ENCODE assay signal across 7 cellular contexts in genomic region chr6:60639185-60639584, GRCh38.
DNase-seq lines count a peak whose midpoint lies in the region; ATAC-seq, FAIRE-seq and TF ChIP-seq lines count a peak whose summit lies in the region.
"Not testable (repeated sequence)": the region's sequence is repeated elsewhere in the genome, so short reads cannot be mapped to it uniquely, and the experiment has no call there.

No MANE protein-coding gene starts in this region.

- H4K8ac ChIP-seq in H1 (ENCODE audit: extremely low read depth, insufficient read depth, low read length), result not testable (repeated sequence)

- not testable (repeated sequence) for ATAC-seq in GM23338
- ATAC-seq in left lobe of liver, result peak; percentile 49

- DNase-seq in GM23338 (ENCODE audit: low spot score); H1 (ENCODE audit: low read depth in 1 of 2, low spot score in 2 of 2); hepatocyte (ENCODE audit: low spot score); left lobe of liver (ENCODE audit: low spot score); neural progenitor cell (ENCODE audit: low spot score); thyroid gland: not testable (repeated sequence)

- not testable (repeated sequence) for TF ChIP-seq POLR2A in H1 (IDR thresholded peaks at IDR 0.05; ENCODE audit: control extremely low read depth in 1 of 2, low read depth in 2 of 2, low read length in 2 of 2); thyroid gland (IDR thresholded peaks at IDR 0.05)

- H3K9me3 Mint-ChIP-seq in GM23338, result peaks cover 41% of the 10 kb centered on the region
- H3K9me3 Mint-ChIP-seq in neural progenitor cell, result not testable (repeated sequence)

- not testable (repeated sequence) for H2BK120ac ChIP-seq in H1 (replicated peaks; ENCODE audit: low read depth, low read length)

- not testable (repeated sequence) for H2AFZ ChIP-seq in GM23338; OCI-LY3 (ENCODE audit: low read depth, low read length); H1 (ENCODE audit: low read length); hepatocyte; neural progenitor cell (replicated peaks)

- H3K79me1 ChIP-seq in H1 (ENCODE audit: low read depth, low read length), result not testable (repeated sequence)

- H2AK5ac ChIP-seq in H1 (ENCODE audit: low read depth, low read length), result not testable (repeated sequence)

- H3K4me3 Mint-ChIP-seq in GM23338, neural progenitor cell: not testable (repeated sequence)

- POLR2A ChIA-PET in H1 (lab: Charles Lee; ENCODE audit: partially characterized antibody), result not testable (repeated sequence)

- peak; percentile 52 to 68 for TF ChIP-seq RAD21 in H1 (IDR thresholded peaks at IDR 0.05 in 1 of 2, conservative IDR thresholded peaks at IDR 0.05 in 1 of 2; ENCODE audit: low read depth in 2 of 2, low read length in 2 of 2)

- H3K4me1 Mint-ChIP-seq in GM23338, neural progenitor cell: not testable (repeated sequence)

- H3K36me3 Mint-ChIP-seq in GM23338 (ENCODE audit: low read depth), result peaks cover 30% of the 10 kb centered on the region
- H3K36me3 Mint-ChIP-seq in neural progenitor cell, result not testable (repeated sequence)

- TF ChIP-seq CTCF in GM23338 (conservative IDR thresholded peaks at IDR 0.05; ENCODE audit: low read depth in 2 of 2), result peak; percentile 35 to 51
- TF ChIP-seq CTCF in OCI-LY3 (IDR thresholded peaks at IDR 0.05; ENCODE audit: low read depth, low read length), result peak; percentile 18
- peak in 2 of 3 experiments; percentile 19 to 24; a peak in 2 of 4 replicates for TF ChIP-seq CTCF in H1 (IDR thresholded peaks at IDR 0.05; ENCODE audit: control extremely low read depth in 1 of 3, insufficient read depth in 1 of 3, low read depth in 1 of 3, low read length in 3 of 3)
- peak; percentile 13 for TF ChIP-seq CTCF in hepatocyte (IDR thresholded peaks at IDR 0.05; ENCODE audit: poor library complexity)
- TF ChIP-seq CTCF in neural progenitor cell (IDR thresholded peaks at IDR 0.05), result peak; percentile 12
- TF ChIP-seq CTCF in thyroid gland (IDR thresholded peaks at IDR 0.05), result peak in 4 of 6 experiments; percentile 33 to 55 (median 34)

- H3K4ac ChIP-seq in H1 (replicated peaks; ENCODE audit: insufficient read length, low read depth, low read length), result not testable (repeated sequence)

- not testable (repeated sequence) for H3K9me2 ChIP-seq in GM23338 (ENCODE audit: insufficient read depth); hepatocyte (replicated peaks; ENCODE audit: insufficient read depth)

- H2BK20ac ChIP-seq in H1 (ENCODE audit: low read length), result not testable (repeated sequence)

- H3K56ac ChIP-seq in H1 (replicated peaks; ENCODE audit: insufficient read length, low read depth, low read length), result not testable (repeated sequence)

- not testable (repeated sequence) for H3K23me2 ChIP-seq in H1 (ENCODE audit: low read depth, low read length)

- not testable (repeated sequence) for H3K4me2 ChIP-seq in GM23338; OCI-LY3 (ENCODE audit: low read length); H1 (ENCODE audit: insufficient read depth in 1 of 2, low read depth in 2 of 2, low read length in 2 of 2); hepatocyte; neural progenitor cell

- not testable (repeated sequence) for H4K91ac ChIP-seq in H1 (replicated peaks; ENCODE audit: insufficient read length, low read length)

- not testable (repeated sequence) for H3K27ac Mint-ChIP-seq in GM23338, neural progenitor cell

- H4K5ac ChIP-seq in H1 (ENCODE audit: insufficient read length, low read depth, low read length), result not testable (repeated sequence)

- H3K27me3 ChIP-seq in GM23338 (ENCODE audit: insufficient read depth); OCI-LY3 (ENCODE audit: low read depth, low read length); H1 (replicated peaks in 1 of 4; ENCODE audit: control insufficient read depth in 3 of 4, extremely low read depth in 1 of 4, insufficient read depth in 3 of 4, low read length in 3 of 4); hepatocyte; neural progenitor cell; thyroid gland: not testable (repeated sequence)

- not testable (repeated sequence) for H3K27ac ChIP-seq in GM23338 (ENCODE audit: low read depth); OCI-LY3 (ENCODE audit: low read length); H1 (ENCODE audit: low read depth, low read length); hepatocyte; neural progenitor cell; thyroid gland

- H3K4me3 ChIP-seq in GM23338; OCI-LY3 (ENCODE audit: low read length); H1 (ENCODE audit: extremely low read depth in 1 of 4, insufficient read depth in 2 of 4, low read depth in 3 of 4, low read length in 4 of 4); hepatocyte; neural progenitor cell; thyroid gland (replicated peaks in 1 of 3): not testable (repeated sequence)

- H3K18ac ChIP-seq in H1 (ENCODE audit: extremely low read depth, low read length), result not testable (repeated sequence)

- not testable (repeated sequence) for H2BK5ac ChIP-seq in H1 (ENCODE audit: low read depth, low read length)

- intact Hi-C loops in thyroid gland (cut with DNase I), result not testable (repeated sequence)

- H2BK12ac ChIP-seq in H1 (ENCODE audit: low read depth, low read length), result not testable (repeated sequence)

- H3K36me3 ChIP-seq in GM23338 (ENCODE audit: insufficient read depth); OCI-LY3 (replicated peaks; ENCODE audit: low read depth, low read length); H1 (ENCODE audit: control insufficient read depth in 2 of 4, insufficient read depth in 4 of 4, low read length in 3 of 4); hepatocyte (replicated peaks; ENCODE audit: insufficient read depth, low read depth); neural progenitor cell; thyroid gland: not testable (repeated sequence)

- H4K20me1 ChIP-seq in GM23338 (replicated peaks; ENCODE audit: insufficient read depth); OCI-LY3 (ENCODE audit: insufficient read depth, low read length); H1 (replicated peaks in 1 of 2; ENCODE audit: control insufficient read depth in 1 of 2, insufficient read depth in 2 of 2, low read length in 2 of 2); hepatocyte (ENCODE audit: insufficient read depth, poor library complexity, severe bottlenecking); neural progenitor cell (ENCODE audit: low read depth): not testable (repeated sequence)

- not testable (repeated sequence) for H3K4me1 ChIP-seq in GM23338 (ENCODE audit: insufficient read depth); OCI-LY3 (ENCODE audit: low read length); H1 (replicated peaks in 1 of 4; ENCODE audit: control insufficient read depth in 3 of 4, insufficient read depth in 4 of 4, low read length in 3 of 4); hepatocyte (ENCODE audit: insufficient read depth); neural progenitor cell; thyroid gland

- H3K9me3 ChIP-seq in OCI-LY3 (ENCODE audit: insufficient read depth, low read length); H1 (ENCODE audit: insufficient read depth in 2 of 2, low read depth in 1 of 2, low read length in 1 of 2); hepatocyte (ENCODE audit: low read depth); neural progenitor cell (ENCODE audit: low read depth); thyroid gland: not testable (repeated sequence)

- H3K79me2 ChIP-seq in GM23338 (replicated peaks; ENCODE audit: insufficient read depth); OCI-LY3 (ENCODE audit: low read length); H1 (ENCODE audit: control insufficient read depth in 1 of 2, insufficient read depth in 2 of 2, low read length in 2 of 2); hepatocyte; neural progenitor cell (ENCODE audit: low read depth): not testable (repeated sequence)

- not testable (repeated sequence) for H3K14ac ChIP-seq in H1 (ENCODE audit: insufficient read length)

- H3K27me3 Mint-ChIP-seq in GM23338 (ENCODE audit: insufficient read depth, low read depth, poor library complexity); neural progenitor cell (ENCODE audit: insufficient read depth, low read depth): not testable (repeated sequence)

- TF ChIP-seq EP300 in H1 (IDR thresholded peaks at IDR 0.05; ENCODE audit: borderline replicate concordance in 1 of 2, low read depth in 2 of 2, low read length in 2 of 2), result not testable (repeated sequence)

- H2BK15ac ChIP-seq in H1 (ENCODE audit: low read length), result not testable (repeated sequence)

- H3K9ac ChIP-seq in OCI-LY3 (ENCODE audit: low read length); H1 (replicated peaks in 1 of 4; ENCODE audit: extremely low read depth in 1 of 4, low read depth in 3 of 4, low read length in 3 of 4); neural progenitor cell: not testable (repeated sequence)

- H3K23ac ChIP-seq in H1 (ENCODE audit: insufficient read length), result not testable (repeated sequence)

- H3F3A ChIP-seq in GM23338 (replicated peaks; ENCODE audit: low read depth); neural progenitor cell (ENCODE audit: low read depth): not testable (repeated sequence)

- FAIRE-seq in H1 (lab: Jason Lieb, UNC), result not testable (repeated sequence)

- CTCF ChIA-PET in H1 (lab: Charles Lee; ENCODE audit: partially characterized antibody), result interaction anchor here (0.7 to 1.4 kb wide), 2 partner anchors 9 to 1521 kb away, joined by 3 to 7 read pairs; no protein-coding TSS in a partner anchor
